Comparison of ENCODE assay signal across 29 cellular contexts in the genomic region with DNA sequence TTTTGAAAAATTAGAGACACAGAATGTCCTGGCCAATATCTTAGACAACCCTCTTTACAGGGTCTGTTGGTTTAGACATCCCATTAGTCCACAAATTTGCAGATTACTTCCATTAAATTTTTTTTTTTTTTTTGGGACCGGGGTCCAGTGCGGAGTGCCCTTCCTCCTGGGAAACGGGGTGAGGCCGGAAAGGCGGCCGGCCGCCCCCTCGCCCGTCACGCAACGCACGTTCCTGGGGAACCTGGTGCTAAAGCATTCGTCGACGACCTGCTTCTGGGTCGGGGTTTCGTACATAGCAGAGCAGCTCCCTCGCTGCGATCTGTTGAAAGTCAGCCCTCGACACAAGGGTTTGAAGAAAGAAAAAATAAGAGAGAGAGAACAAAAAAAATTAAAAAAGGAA.
"Had no signal": no experiment of that assay in that cellular context is flagged by ENCODE, and none has a peak within 500 bp of the region (broad histone marks: within the 10 kb centered on the region; RNA-seq: fewer than 3 reads in every experiment).

No MANE protein-coding gene starts in this region.

- H3K27ac Mint-ChIP-seq: dendritic cell treated with granulocyte-macrophage colony-stimulating factor and Interleukin-4, amounts not matched to agents 40 ng/mL and 50 ng/mL, for 4 days; effector memory CD8-positive, alpha-beta T cell; endodermal cell had no signal

- H3K4me1 ChIP-seq: colonic mucosa, foreskin keratinocyte, gastrocnemius medialis had no signal

- H3K27ac ChIP-seq: colonic mucosa, coronary artery, dorsolateral prefrontal cortex, epithelial cell of prostate, esophagus muscularis mucosa, foreskin keratinocyte, gastrocnemius medialis, gastroesophageal sphincter, heart left ventricle, heart right ventricle had no signal

- H3K4me3 ChIP-seq: colonic mucosa, coronary artery, dorsolateral prefrontal cortex, esophagus muscularis mucosa, esophagus squamous epithelium, gastrocnemius medialis, gastroesophageal sphincter, heart left ventricle, heart right ventricle had no signal

- H3K36me3 ChIP-seq: colonic mucosa, esophagus muscularis mucosa, esophagus squamous epithelium, gastrocnemius medialis, gastroesophageal sphincter, heart left ventricle, heart right ventricle had no signal

- DNase-seq: colonic mucosa; cortex of kidney; dermis blood vessel endothelial cell; dorsolateral prefrontal cortex; effector CD4-positive, alpha-beta T cell; effector CD8-positive, alpha-beta T cell; effector memory CD4-positive, alpha-beta T cell; effector memory CD8-positive, alpha-beta T cell; endodermal cell; erythroblast; esophagus squamous epithelium; foreskin fibroblast; foreskin keratinocyte; foreskin melanocyte; gastrocnemius medialis; glutamatergic neuron; head of caudate nucleus; heart left ventricle; heart right ventricle had no signal

- H3K27me3 Mint-ChIP-seq: dendritic cell treated with granulocyte-macrophage colony-stimulating factor and Interleukin-4, amounts not matched to agents 40 ng/mL and 50 ng/mL, for 4 days; effector memory CD8-positive, alpha-beta T cell had no signal

- FAIRE-seq: colon, endometrium, endothelial cell of umbilical vein, frontal cortex had no signal

- H3K4me1 Mint-ChIP-seq: endodermal cell had no signal

- H3K27me3 ChIP-seq: colonic mucosa, dorsolateral prefrontal cortex, esophagus muscularis mucosa, esophagus squamous epithelium, foreskin keratinocyte, gastrocnemius medialis, gastroesophageal sphincter, heart left ventricle, heart right ventricle had no signal

- ATAC-seq: effector memory CD8-positive, alpha-beta T cell; esophagus mucosa; foreskin keratinocyte; gastrocnemius medialis; gastroesophageal sphincter; heart left ventricle; heart right ventricle had no signal

- H3K4me3 Mint-ChIP-seq: dendritic cell treated with granulocyte-macrophage colony-stimulating factor and Interleukin-4, amounts not matched to agents 40 ng/mL and 50 ng/mL, for 4 days; effector memory CD8-positive, alpha-beta T cell; endodermal cell had no signal

- H3K9me3 ChIP-seq: colonic mucosa, gastrocnemius medialis had no signal
